In the genomic region with DNA sequence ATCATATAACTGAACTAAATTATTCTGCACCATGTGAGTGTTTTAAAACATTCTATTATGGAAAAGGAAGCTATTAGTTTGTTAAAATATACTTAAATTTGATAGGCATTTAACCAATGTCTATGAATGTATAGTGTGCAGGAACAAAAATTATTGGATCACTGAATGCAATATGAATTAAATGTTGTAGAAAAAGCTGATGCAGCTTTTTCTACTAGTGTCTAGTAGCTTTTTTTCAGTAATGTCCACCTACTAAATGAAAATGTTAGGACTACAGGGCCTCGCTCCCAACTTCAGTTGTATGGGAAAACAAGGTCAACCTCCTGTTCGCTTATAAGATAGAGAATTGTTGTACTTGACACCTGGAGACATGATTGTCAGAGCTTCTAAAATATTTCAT, we compare ENCODE assay signal across 1 cellular context.
TF ChIP-seq lines count a peak whose summit lies in the region.

No MANE protein-coding gene starts in this region.

TF ChIP-seq in HepG2, 621 proteins besides CTCF, POLR2A, EP300 and RAD21 (continued from another document):
- TF ChIP-seq, protein P1, sequence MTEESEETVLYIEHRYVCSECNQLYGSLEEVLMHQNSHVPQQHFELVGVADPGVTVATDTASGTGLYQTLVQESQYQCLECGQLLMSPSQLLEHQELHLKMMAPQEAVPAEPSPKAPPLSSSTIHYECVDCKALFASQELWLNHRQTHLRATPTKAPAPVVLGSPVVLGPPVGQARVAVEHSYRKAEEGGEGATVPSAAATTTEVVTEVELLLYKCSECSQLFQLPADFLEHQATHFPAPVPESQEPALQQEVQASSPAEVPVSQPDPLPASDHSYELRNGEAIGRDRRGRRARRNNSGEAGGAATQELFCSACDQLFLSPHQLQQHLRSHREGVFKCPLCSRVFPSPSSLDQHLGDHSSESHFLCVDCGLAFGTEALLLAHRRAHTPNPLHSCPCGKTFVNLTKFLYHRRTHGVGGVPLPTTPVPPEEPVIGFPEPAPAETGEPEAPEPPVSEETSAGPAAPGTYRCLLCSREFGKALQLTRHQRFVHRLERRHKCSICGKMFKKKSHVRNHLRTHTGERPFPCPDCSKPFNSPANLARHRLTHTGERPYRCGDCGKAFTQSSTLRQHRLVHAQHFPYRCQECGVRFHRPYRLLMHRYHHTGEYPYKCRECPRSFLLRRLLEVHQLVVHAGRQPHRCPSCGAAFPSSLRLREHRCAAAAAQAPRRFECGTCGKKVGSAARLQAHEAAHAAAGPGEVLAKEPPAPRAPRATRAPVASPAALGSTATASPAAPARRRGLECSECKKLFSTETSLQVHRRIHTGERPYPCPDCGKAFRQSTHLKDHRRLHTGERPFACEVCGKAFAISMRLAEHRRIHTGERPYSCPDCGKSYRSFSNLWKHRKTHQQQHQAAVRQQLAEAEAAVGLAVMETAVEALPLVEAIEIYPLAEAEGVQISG (CRISPR knock-in tag; IDR thresholded peaks at IDR 0.05): no peak
- TF ChIP-seq GTF2F1 (IDR thresholded peaks at IDR 0.05; ENCODE audit: low read length): no peak
